In the genomic region with DNA sequence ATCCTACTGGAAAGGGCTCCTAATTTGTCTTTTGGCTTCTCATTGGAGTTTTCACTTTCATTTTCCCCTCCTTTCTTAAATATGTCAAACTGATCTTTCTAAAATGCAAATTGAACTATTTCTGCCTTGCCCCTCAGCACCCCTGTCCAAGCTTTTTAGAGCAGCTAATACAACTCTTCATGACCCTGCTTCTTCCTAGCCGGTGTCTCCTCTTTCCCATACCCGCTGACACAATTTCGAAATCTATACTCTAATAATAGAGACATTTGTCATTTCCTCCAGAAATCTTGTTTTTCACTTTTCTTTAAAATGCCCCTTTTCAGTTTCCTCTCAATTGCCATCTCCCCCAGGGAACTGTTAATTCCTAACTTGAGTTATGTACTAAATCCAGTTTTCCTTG, we compare ENCODE assay signal across 20 cellular contexts. TPM values are rescaled to one million over a fixed set of nuclear protein-coding genes. Genes with fewer than 3 reads are reported as not detected.
DNase-seq lines count a peak whose midpoint lies in the region; ATAC-seq and TF ChIP-seq lines count a peak whose summit lies in the region.
"Had no signal": no experiment of that assay in that cellular context is flagged by ENCODE, and none has a peak within 500 bp of the region (broad histone marks: within the 10 kb centered on the region; RNA-seq: fewer than 3 reads in every experiment).

No MANE protein-coding gene starts in this region.

- H4K20me1 ChIP-seq in osteoblast (ENCODE audit: insufficient read depth, low read length), result no peaks in the 10 kb centered on the region

- no peaks in the 10 kb centered on the region for H3K9me3 ChIP-seq in osteoblast (ENCODE audit: low read depth, low read length)
- H3K9me3 ChIP-seq: Peyer's patch had no signal

- H3K27ac ChIP-seq in osteoblast (ENCODE audit: low read depth, low read length), result no peak overlapping the region
- H3K27ac ChIP-seq: C4-2B, Peyer's patch had no signal

- intact Hi-C loops in Right ventricle myocardium superior (cut with DNase I), result no loop called here
- intact Hi-C loops in Right ventricle myocardium inferior (cut with DNase I), result no loop called here

- peak overlapping the region; percentile 48 for H2AFZ ChIP-seq in osteoblast (ENCODE audit: low read length)

- no peak for TF ChIP-seq CTCF in osteoblast (IDR thresholded peaks at IDR 0.05; ENCODE audit: extremely low read depth, low read depth, low read length)

- ATAC-seq in Right ventricle myocardium superior (ENCODE audit: poor library complexity) (peak; percentile 18), Right ventricle myocardium inferior (no peak), GM19043 (IDR thresholded peaks at IDR 0.05; ENCODE audit: low read depth, unreplicated experiment) (peak; percentile 39), GM21529 (IDR thresholded peaks at IDR 0.05; ENCODE audit: unreplicated experiment) (no peak)
- ATAC-seq: HepG2 had no signal

- H3K4me2 ChIP-seq in osteoblast (ENCODE audit: insufficient read depth, low read length), result peak overlapping the region; percentile 71

- H3K4me3 ChIP-seq in osteoblast (ENCODE audit: insufficient read depth, low read length), result peak overlapping the region; percentile 32
- H3K4me3 ChIP-seq: Peyer's patch had no signal

- H3K4me1 ChIP-seq in osteoblast (ENCODE audit: insufficient read depth, low read length), result peaks cover 10% of the 10 kb centered on the region

- no peaks in the 10 kb centered on the region for H3K36me3 ChIP-seq in osteoblast (ENCODE audit: insufficient read depth, low read length)
- H3K36me3 ChIP-seq: Peyer's patch had no signal

- no peaks in the 10 kb centered on the region for H3K79me2 ChIP-seq in osteoblast (ENCODE audit: insufficient read depth, low read length)

- DNase-seq in Right ventricle myocardium superior (no peak), Right ventricle myocardium inferior (ENCODE audit: missing footprints) (no peak), OCI-M1 (lab: John Stamatoyannopoulos, UW) (peak; percentile 61), osteoblast (ENCODE audit: insufficient read length, low spot score, missing footprints) (no peak), C1 segment of cervical spinal cord (lab: John Stamatoyannopoulos, UW) (no peak)
- no peak for DNase-seq in stimulated activated CD4-positive, alpha-beta T cell treated with anti-CD3 and anti-CD28 coated beads, Interleukin-1b, Interleukin-23, amount 100 ng/mL, for 48 hours
- DNase-seq: 8988T, GF-D8, KG1, NCI-H1417, NCI-H2029, NCI-H2171 treated with DMSO at 0.1 percent for 48 hours, NCI-H82, Peyer's patch, SHP77 treated with DMSO at 0.1 percent for 48 hours had no signal

- no peaks in the 10 kb centered on the region for H3K27me3 ChIP-seq in osteoblast (ENCODE audit: insufficient read depth, low read length)
- H3K27me3 ChIP-seq: Peyer's patch had no signal

RNA-seq across cellular contexts. Expression of gene EPHA3, which starts 2.9 kb away (rescaled TPM):
- total RNA-seq in Right ventricle myocardium superior, result 3.5 TPM
- 2.9 TPM for total RNA-seq in Right ventricle myocardium inferior
- 10.9 and 12.7 TPM in 2 replicates for total RNA-seq in osteoblast
- total RNA-seq: Daoy, HepG2 had no signal

Comparison
In these comparisons a context has a peak if more than half of its experiments do, and no peak if none do; other contexts are left out.
1. ATAC-seq: peak in Right ventricle myocardium superior (single experiment) and GM19043 (single experiment); none in Right ventricle myocardium inferior (single experiment) and GM21529 (single experiment).